In genomic region chr9:104247899-104248460, GRCh38 we compare ENCODE assay signal across 1 cellular context.
TF ChIP-seq lines count a peak whose summit lies in the region.

No MANE protein-coding gene starts in this region.

TF ChIP-seq in GM23338, 12 proteins besides CTCF, POLR2A, EP300 and RAD21 (continued from another document):
- TF ChIP-seq, protein P1, sequence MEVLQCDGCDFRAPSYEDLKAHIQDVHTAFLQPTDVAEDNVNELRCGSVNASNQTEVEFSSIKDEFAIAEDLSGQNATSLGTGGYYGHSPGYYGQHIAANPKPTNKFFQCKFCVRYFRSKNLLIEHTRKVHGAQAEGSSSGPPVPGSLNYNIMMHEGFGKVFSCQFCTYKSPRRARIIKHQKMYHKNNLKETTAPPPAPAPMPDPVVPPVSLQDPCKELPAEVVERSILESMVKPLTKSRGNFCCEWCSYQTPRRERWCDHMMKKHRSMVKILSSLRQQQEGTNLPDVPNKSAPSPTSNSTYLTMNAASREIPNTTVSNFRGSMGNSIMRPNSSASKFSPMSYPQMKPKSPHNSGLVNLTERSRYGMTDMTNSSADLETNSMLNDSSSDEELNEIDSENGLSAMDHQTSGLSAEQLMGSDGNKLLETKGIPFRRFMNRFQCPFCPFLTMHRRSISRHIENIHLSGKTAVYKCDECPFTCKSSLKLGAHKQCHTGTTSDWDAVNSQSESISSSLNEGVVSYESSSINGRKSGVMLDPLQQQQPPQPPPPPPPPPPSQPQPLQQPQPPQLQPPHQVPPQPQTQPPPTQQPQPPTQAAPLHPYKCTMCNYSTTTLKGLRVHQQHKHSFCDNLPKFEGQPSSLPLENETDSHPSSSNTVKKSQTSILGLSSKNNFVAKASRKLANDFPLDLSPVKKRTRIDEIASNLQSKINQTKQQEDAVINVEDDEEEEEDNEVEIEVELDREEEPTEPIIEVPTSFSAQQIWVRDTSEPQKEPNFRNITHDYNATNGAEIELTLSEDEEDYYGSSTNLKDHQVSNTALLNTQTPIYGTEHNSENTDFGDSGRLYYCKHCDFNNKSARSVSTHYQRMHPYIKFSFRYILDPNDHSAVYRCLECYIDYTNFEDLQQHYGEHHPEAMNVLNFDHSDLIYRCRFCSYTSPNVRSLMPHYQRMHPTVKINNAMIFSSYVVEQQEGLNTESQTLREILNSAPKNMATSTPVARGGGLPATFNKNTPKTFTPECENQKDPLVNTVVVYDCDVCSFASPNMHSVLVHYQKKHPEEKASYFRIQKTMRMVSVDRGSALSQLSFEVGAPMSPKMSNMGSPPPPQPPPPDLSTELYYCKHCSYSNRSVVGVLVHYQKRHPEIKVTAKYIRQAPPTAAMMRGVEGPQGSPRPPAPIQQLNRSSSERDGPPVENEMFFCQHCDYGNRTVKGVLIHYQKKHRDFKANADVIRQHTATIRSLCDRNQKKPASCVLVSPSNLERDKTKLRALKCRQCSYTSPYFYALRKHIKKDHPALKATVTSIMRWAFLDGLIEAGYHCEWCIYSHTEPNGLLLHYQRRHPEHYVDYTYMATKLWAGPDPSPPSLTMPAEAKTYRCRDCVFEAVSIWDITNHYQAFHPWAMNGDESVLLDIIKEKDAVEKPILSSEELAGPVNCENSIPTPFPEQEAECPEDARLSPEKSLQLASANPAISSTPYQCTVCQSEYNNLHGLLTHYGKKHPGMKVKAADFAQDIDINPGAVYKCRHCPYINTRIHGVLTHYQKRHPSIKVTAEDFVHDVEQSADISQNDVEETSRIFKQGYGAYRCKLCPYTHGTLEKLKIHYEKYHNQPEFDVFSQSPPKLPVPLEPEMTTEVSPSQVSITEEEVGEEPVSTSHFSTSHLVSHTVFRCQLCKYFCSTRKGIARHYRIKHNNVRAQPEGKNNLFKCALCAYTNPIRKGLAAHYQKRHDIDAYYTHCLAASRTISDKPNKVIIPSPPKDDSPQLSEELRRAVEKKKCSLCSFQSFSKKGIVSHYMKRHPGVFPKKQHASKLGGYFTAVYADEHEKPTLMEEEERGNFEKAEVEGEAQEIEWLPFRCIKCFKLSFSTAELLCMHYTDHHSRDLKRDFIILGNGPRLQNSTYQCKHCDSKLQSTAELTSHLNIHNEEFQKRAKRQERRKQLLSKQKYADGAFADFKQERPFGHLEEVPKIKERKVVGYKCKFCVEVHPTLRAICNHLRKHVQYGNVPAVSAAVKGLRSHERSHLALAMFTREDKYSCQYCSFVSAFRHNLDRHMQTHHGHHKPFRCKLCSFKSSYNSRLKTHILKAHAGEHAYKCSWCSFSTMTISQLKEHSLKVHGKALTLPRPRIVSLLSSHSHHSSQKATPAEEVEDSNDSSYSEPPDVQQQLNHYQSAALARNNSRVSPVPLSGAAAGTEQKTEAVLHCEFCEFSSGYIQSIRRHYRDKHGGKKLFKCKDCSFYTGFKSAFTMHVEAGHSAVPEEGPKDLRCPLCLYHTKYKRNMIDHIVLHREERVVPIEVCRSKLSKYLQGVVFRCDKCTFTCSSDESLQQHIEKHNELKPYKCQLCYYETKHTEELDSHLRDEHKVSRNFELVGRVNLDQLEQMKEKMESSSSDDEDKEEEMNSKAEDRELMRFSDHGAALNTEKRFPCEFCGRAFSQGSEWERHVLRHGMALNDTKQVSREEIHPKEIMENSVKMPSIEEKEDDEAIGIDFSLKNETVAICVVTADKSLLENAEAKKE (CRISPR knock-in tag; IDR thresholded peaks at IDR 0.05), result no peak
- no peak for TF ChIP-seq EZH2phosphoT487 (IDR thresholded peaks at IDR 0.05; ENCODE audit: unreplicated experiment)
- no peak for TF ChIP-seq ETS1 (IDR thresholded peaks at IDR 0.05)
